In the genomic region with DNA sequence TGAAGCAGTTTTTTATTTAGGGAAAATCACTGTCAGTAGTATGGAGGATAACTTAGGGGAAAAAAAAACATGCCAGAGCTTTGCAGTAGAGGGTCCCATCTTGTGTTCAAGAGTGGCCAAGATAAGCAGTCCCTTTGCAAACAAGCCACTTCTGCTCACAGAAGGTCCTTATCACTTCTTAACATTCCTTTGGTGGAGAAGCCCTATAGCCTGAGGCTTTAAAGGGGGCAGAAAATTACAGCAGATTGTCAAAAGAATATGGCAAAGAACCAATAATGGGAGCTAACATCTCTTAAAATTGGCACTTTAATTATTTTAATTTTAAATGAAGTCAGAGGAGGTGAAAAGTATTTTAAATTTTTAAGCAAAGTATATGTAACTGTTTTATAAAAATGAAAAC, we compare ENCODE assay signal across 3 cellular contexts. TPM values are rescaled to one million over a fixed set of nuclear protein-coding genes. Genes with fewer than 3 reads are reported as not detected.
"Had no signal": no experiment of that assay in that cellular context is flagged by ENCODE, and none has a peak within 500 bp of the region (broad histone marks: within the 10 kb centered on the region; RNA-seq: fewer than 3 reads in every experiment).

No MANE protein-coding gene starts in this region.

RNA-seq across cellular contexts. Expression of a gene that starts 20.4 kb away (rescaled TPM):
- total RNA-seq: suprapubic skin, transverse colon, vagina had no signal
